ENCODE assay signal across 19 cellular contexts in the genomic region with DNA sequence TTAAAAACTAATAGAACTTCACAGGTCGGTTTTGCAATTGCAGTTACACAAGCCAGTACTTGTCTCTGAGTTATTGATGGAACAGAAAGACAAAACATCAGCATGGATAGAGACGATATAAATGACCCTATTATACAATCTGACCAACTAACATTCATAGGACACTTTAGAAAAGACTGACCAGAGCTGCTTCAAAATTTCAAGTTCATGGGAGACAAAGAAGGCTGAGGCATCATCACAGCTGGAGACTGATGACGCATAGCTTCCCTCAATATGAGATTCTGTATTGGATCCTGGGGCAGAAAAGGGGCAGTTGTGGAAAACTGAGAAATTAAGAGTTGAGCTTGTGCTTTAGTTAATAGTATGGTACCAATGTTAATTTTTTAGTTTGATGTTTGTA.
"Had no signal": no experiment of that assay in that cellular context is flagged by ENCODE, and none has a peak within 500 bp of the region (broad histone marks: within the 10 kb centered on the region; RNA-seq: fewer than 3 reads in every experiment).

No MANE protein-coding gene starts in this region.

- H3K4me3 ChIP-seq: ascending aorta, esophagus muscularis mucosa, lower lobe of right lung, tibial artery had no signal

- H3K36me3 ChIP-seq: ascending aorta, esophagus muscularis mucosa, lower lobe of right lung, tibial artery had no signal

- FAIRE-seq: TTC549 had no signal

- ATAC-seq: activated CD4-positive, alpha-beta T cell treated with anti-CD3 and anti-CD28 coated beads for 36 hours; left colon; lower lobe of right lung; stimulated activated naive CD8-positive, alpha-beta T cell treated with anti-CD3 and anti-CD28 coated beads, Interleukin-15, Interleukin-2, amounts not matched to agents 100 U/mL and 50 U/mL, for 24 hours; WTC11 had no signal

- H3K27me3 ChIP-seq: ascending aorta, esophagus muscularis mucosa, tibial artery had no signal

- DNase-seq: activated CD4-positive, alpha-beta T cell treated with anti-CD3 and anti-CD28 coated beads for 36 hours; activated CD4-positive, alpha-beta T cell treated with anti-CD3 and anti-CD28 coated beads, Interleukin-2, amount 50 U/mL, for 48 hours; activated gamma-delta T cell; central memory CD4-positive, alpha-beta T cell; effector CD4-positive, alpha-beta T cell; glutamatergic neuron; hippocampal formation; islet precursor cell; left colon; lower lobe of right lung; posterior cingulate gyrus; stimulated activated CD4-positive, alpha-beta T cell treated with anti-CD3 and anti-CD28 coated beads, Interleukin-2, amount 100 ng/mL, for 24 hours; stimulated activated naive CD8-positive, alpha-beta T cell treated with anti-CD3 and anti-CD28 coated beads, Interleukin-15, Interleukin-2, amounts not matched to agents 100 U/mL and 50 U/mL, for 24 hours; substantia nigra; tibial artery had no signal
